2 cellular contexts compared by ENCODE assay signal in the genomic region with DNA sequence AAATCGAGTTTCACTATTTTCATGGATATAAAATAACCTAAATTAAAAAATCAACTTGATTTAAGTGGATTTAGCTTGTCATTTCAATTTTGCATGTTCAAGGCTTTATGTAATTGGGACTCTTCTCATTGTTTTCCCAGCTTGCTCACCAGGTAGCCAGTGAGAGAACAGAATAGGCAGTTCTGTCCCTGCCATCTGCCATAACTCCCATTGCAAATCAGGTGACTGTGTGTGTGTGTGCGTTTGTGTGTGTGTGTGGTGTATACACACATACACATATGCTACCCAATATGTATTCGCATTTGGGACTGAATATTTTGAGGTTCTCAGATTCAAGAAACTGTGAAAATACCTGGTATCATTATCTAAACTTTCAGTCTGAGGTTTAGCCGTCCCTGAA.
TF ChIP-seq lines count a peak whose summit lies in the region.

No MANE protein-coding gene starts in this region.

TF ChIP-seq in IMR-90, 13 proteins besides CTCF, POLR2A, EP300 and RAD21:
- TF ChIP-seq CEBPB (IDR thresholded peaks at IDR 0.05; ENCODE audit: low read depth, low read length) (no peak), CHD1 (IDR thresholded peaks at IDR 0.05; ENCODE audit: low read depth, low read length) (no peak), ELK1 (IDR thresholded peaks at IDR 0.05; ENCODE audit: borderline replicate concordance, low read depth, low read length) (no peak), SMC3 (IDR thresholded peaks at IDR 0.05; ENCODE audit: low read depth, low read length) (no peak), FOS (IDR thresholded peaks at IDR 0.05; ENCODE audit: low read depth, low read length) (no peak), RCOR1 (IDR thresholded peaks at IDR 0.05; ENCODE audit: insufficient replicate concordance, low read length) (no peak), NFE2L2 (IDR thresholded peaks at IDR 0.05; ENCODE audit: low read depth, low read length) (no peak), MXI1 (IDR thresholded peaks at IDR 0.05; ENCODE audit: borderline replicate concordance, low read depth, low read length) (no peak)
- TF ChIP-seq, protein P1, sequence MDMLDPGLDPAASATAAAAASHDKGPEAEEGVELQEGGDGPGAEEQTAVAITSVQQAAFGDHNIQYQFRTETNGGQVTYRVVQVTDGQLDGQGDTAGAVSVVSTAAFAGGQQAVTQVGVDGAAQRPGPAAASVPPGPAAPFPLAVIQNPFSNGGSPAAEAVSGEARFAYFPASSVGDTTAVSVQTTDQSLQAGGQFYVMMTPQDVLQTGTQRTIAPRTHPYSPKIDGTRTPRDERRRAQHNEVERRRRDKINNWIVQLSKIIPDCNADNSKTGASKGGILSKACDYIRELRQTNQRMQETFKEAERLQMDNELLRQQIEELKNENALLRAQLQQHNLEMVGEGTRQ (IDR thresholded peaks at IDR 0.05; ENCODE audit: low read depth, low read length): no peak

TF ChIP-seq in H1, 55 proteins besides CTCF, POLR2A, EP300 and RAD21:
- TF ChIP-seq CEBPB (IDR thresholded peaks at IDR 0.05; ENCODE audit: low read depth, low read length) (no peak), RNF2 (IDR thresholded peaks at IDR 0.05; ENCODE audit: borderline replicate concordance, low read depth, low read length, missing control alignments, poor library complexity, severe bottlenecking) (no peak), ATF2 (IDR thresholded peaks at IDR 0.05; ENCODE audit: low read length) (no peak), SP4 (IDR thresholded peaks at IDR 0.05; ENCODE audit: low read length) (no peak), MAFK (IDR thresholded peaks at IDR 0.05; ENCODE audit: low read depth, low read length) (no peak), SIRT6 (IDR thresholded peaks at IDR 0.05; ENCODE audit: low read length) (no peak), CHD2 (IDR thresholded peaks at IDR 0.05; ENCODE audit: low read length) (no peak), NANOG (IDR thresholded peaks at IDR 0.05; ENCODE audit: insufficient read depth, low read depth, low read length, poor library complexity, severe bottlenecking) (no peak), RFX5 (IDR thresholded peaks at IDR 0.05; ENCODE audit: borderline replicate concordance, low read depth, low read length) (no peak), ATF3 (IDR thresholded peaks at IDR 0.05; ENCODE audit: insufficient read depth, low read depth, low read length) (no peak), SUZ12 (IDR thresholded peaks at IDR 0.05; ENCODE audit: low read length) (no peak), SIN3A (conservative IDR thresholded peaks at IDR 0.05 in 1 of 2, IDR thresholded peaks at IDR 0.05 in 1 of 2; ENCODE audit: low read depth in 1 of 2, low read length in 2 of 2) (no peak), CHD7 (IDR thresholded peaks at IDR 0.05; ENCODE audit: insufficient replicate concordance, low read length) (no peak), SP1 (IDR thresholded peaks at IDR 0.05; ENCODE audit: low read depth, low read length) (no peak), SP2 (IDR thresholded peaks at IDR 0.05; ENCODE audit: low read length) (no peak), KDM4A (IDR thresholded peaks at IDR 0.05; ENCODE audit: low read depth, low read length, severe bottlenecking) (no peak)
- TF ChIP-seq, protein P2, sequence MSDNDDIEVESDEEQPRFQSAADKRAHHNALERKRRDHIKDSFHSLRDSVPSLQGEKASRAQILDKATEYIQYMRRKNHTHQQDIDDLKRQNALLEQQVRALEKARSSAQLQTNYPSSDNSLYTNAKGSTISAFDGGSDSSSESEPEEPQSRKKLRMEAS (IDR thresholded peaks at IDR 0.05): no peak
